Comparison of ENCODE assay signal across 8 cellular contexts in the genomic region with DNA sequence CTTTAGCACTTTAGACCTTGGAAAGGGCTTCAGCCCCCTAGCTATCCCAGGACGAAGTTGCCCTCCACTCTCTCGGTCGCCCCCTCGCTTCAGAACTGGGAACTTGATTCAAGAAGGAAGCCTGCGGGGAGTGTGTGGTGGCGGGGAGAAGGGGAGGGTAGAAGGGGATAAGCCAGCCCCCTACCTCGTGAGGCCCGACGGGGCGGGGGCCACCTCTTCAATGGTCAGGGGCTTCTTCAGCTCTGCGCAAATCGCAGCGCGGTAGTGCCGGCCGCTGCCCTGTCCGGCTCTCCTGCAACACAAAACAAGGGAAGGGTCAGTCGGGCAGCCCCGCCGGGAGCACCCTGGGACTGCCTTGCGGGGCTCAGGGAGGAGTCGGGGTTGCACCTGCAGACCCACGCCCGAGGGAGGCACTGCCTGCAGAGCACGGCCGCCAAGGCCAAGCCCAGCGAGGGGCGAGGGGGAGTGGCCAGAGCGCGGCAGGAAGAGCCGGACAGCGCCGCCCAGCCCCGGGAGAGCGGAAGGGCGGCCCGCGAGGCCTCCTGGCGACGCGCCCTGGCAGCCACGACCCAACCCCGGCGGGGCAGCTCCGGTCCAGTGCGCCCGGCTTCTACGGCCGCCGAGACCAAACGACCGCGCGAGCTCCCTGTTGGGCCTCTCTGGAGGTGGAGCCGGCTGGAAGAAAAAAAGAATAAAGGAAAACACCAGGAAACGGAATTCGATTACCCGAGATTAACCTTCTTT. TPM values are rescaled to one million over a fixed set of nuclear protein-coding genes. Genes with fewer than 3 reads are reported as not detected.
DNase-seq lines count a peak whose midpoint lies in the region; ATAC-seq and TF ChIP-seq lines count a peak whose summit lies in the region.

No MANE protein-coding gene starts in this region.

- no peaks in the 10 kb centered on the region for H3K36me3 ChIP-seq in smooth muscle cell (ENCODE audit: low read depth)

- peak overlapping the region; percentile 50 for H3K4me3 ChIP-seq in smooth muscle cell

- H3K27ac ChIP-seq in smooth muscle cell (ENCODE audit: low read depth) = no peak overlapping the region

- no peaks in the 10 kb centered on the region for H3K79me2 ChIP-seq in smooth muscle cell (ENCODE audit: low read depth)

- peak overlapping the region; percentile 95 for H2AFZ ChIP-seq in smooth muscle cell (ENCODE audit: low read depth)

- WGBS in smooth muscle cell (ENCODE audit: low lambda C conversion rate) = 11% methylated on average over 56 of the region's 58 CpGs

- H4K20me1 ChIP-seq in smooth muscle cell (ENCODE audit: low read depth) = no peaks in the 10 kb centered on the region

- peak; percentile 26 for TF ChIP-seq CTCF in smooth muscle cell (IDR thresholded peaks at IDR 0.05; ENCODE audit: borderline replicate concordance, insufficient read depth, poor library complexity, severe bottlenecking)

- ATAC-seq in HG02970 (IDR thresholded peaks at IDR 0.05; ENCODE audit: low FRiP score, unreplicated experiment) = no peak

- H3K27me3 ChIP-seq in smooth muscle cell (ENCODE audit: low read depth) = no peaks in the 10 kb centered on the region

- no peaks in the 10 kb centered on the region for H3F3A ChIP-seq in smooth muscle cell (ENCODE audit: low read depth)

- peak overlapping the region; percentile 91 for H3K4me2 ChIP-seq in smooth muscle cell

- DNase-seq in DMS53 treated with DMSO at 0.1 percent for 48 hours (lab: John Stamatoyannopoulos, UW; ENCODE audit: unreplicated experiment) (peak; percentile 64), NCI-H1092 (lab: John Stamatoyannopoulos, UW) (peak; percentile 69), dermis microvascular lymphatic vessel endothelial cell (ENCODE audit: low read depth in 2 of 2) (peak; percentile 60 to 82), kidney tubule cell (ENCODE audit: low spot score) (peak; percentile 84), smooth muscle cell (lab: John Stamatoyannopoulos, UW; ENCODE audit: unreplicated experiment) (peak; percentile 17), NCI-H82 (lab: John Stamatoyannopoulos, UW) (no peak), activated T-cell treated with anti-CD3 and anti-CD28 coated beads for 4 hours (no peak)

- H3K9me3 ChIP-seq in smooth muscle cell (replicated peaks; ENCODE audit: low read depth) = no peaks in the 10 kb centered on the region

- no peak overlapping the region for H3K9ac ChIP-seq in smooth muscle cell (ENCODE audit: low read depth)

- H3K4me1 ChIP-seq in smooth muscle cell (ENCODE audit: low read depth) = no peaks in the 10 kb centered on the region

RNA-seq across cellular contexts. Expression of gene RASAL2, which starts 56.2 kb away (rescaled TPM):
- total RNA-seq in dermis microvascular lymphatic vessel endothelial cell (12.6 and 19.1 TPM in 2 replicates), smooth muscle cell (17.6 and 18.6 TPM in 2 replicates)
- polyA plus RNA-seq in smooth muscle cell = 4.3 and 8.3 TPM in 2 replicates

Comparison
In these comparisons a context has a peak if more than half of its experiments do, and no peak if none do; other contexts are left out.
1. DNase-seq: peak in DMS53 treated with DMSO at 0.1 percent for 48 hours (single experiment), NCI-H1092 (single experiment), dermis microvascular lymphatic vessel endothelial cell (2 of 2), kidney tubule cell (single experiment) and smooth muscle cell (single experiment); none in NCI-H82 (single experiment) and activated T-cell treated with anti-CD3 and anti-CD28 coated beads for 4 hours (single experiment).